ENCODE assay signal across 2 cellular contexts in genomic region chr11:102784380-102784779, GRCh38.
TF ChIP-seq lines count a peak whose summit lies in the region.

No MANE protein-coding gene starts in this region.

TF ChIP-seq in HEK293, 187 proteins besides CTCF, POLR2A, EP300 and RAD21:
- no peak for TF ChIP-seq ZNF266 (tag by site-specific recombination; IDR thresholded peaks at IDR 0.05; ENCODE audit: low read depth)
- TF ChIP-seq ZNF510 (tag by site-specific recombination; IDR thresholded peaks at IDR 0.05; ENCODE audit: insufficient replicate concordance) = no peak
- TF ChIP-seq ZNF146 (tag by site-specific recombination; IDR thresholded peaks at IDR 0.05) = peak; percentile 51; the same call in 1 of the 2 replicates
- no peak for TF ChIP-seq ZNF175 (tag by site-specific recombination; IDR thresholded peaks at IDR 0.05)

TF ChIP-seq in GM12878, 131 proteins besides CTCF, POLR2A, EP300 and RAD21:
- TF ChIP-seq ZBTB11 (CRISPR knock-in tag; IDR thresholded peaks at IDR 0.05) (no peak), MLLT1 (IDR thresholded peaks at IDR 0.05) (no peak), ATF7 (IDR thresholded peaks at IDR 0.05; ENCODE audit: low read depth) (0 out of 2 replicates have a peak, but pooled peaks have one; percentile 16), HDAC6 (IDR thresholded peaks at IDR 0.05; ENCODE audit: unreplicated experiment) (no peak)
